In genomic region chr2:144510206-144510991, GRCh38 we compare ENCODE assay signal across 8 cellular contexts. TPM values are rescaled to one million over a fixed set of nuclear protein-coding genes. Genes with fewer than 3 reads are reported as not detected.
A peak's percentile ranks its signal among the peaks of the same experiment; 100 is the strongest.
DNase-seq lines count a peak whose midpoint lies in the region; ATAC-seq and TF ChIP-seq lines count a peak whose summit lies in the region.

No MANE protein-coding gene starts in this region.

- POLR2A ChIA-PET in OCI-LY7 (lab: Charles Lee): interaction anchor here (0.6 to 0.7 kb wide), 3 partner anchors 11 to 1286 kb away, joined by 3 read pairs; no protein-coding TSS in a partner anchor

- ATAC-seq in HG02798 (IDR thresholded peaks at IDR 0.05; ENCODE audit: poor library complexity, unreplicated experiment): peak; percentile 81
- peak; percentile 59 to 80 (median 69) for ATAC-seq in natural killer cell

- no peak overlapping the region for H3K4me3 Mint-ChIP-seq in activated CD4-positive, alpha-beta T cell treated with anti-CD3 and anti-CD28 coated beads, Interleukin-2, amount 10 ng/mL, durations not matched to agents 24 days and 14 days
- peak overlapping the region; percentile 95 for H3K4me3 Mint-ChIP-seq in natural killer cell

- H3K4me1 Mint-ChIP-seq in activated CD4-positive, alpha-beta T cell treated with anti-CD3 and anti-CD28 coated beads, Interleukin-2, amount 10 ng/mL, durations not matched to agents 24 days and 14 days: peaks cover 26% of the 10 kb centered on the region
- peaks cover 94 to 97% of the 10 kb centered on the region in 2 donors for H3K4me1 Mint-ChIP-seq in natural killer cell

- no TSS peak for BruUV-seq in OCI-LY7 (replicated peaks; lab: Mats Ljungman, UMichigan)

- H3K27ac Mint-ChIP-seq in activated CD4-positive, alpha-beta T cell treated with anti-CD3 and anti-CD28 coated beads, Interleukin-2, amount 10 ng/mL, durations not matched to agents 24 days and 14 days: peak overlapping the region; percentile 41
- no peak overlapping the region for H3K27ac Mint-ChIP-seq in natural killer cell

- no peaks in the 10 kb centered on the region for H3K9me2 ChIP-seq in OCI-LY7 (ENCODE audit: insufficient read depth, low read length)

- intact Hi-C loops in activated CD4-positive, alpha-beta T cell treated with anti-CD3 and anti-CD28 coated beads, Interleukin-2, amount 10 ng/mL, durations not matched to agents 24 days and 14 days (cut with micrococcal nuclease): loop anchor here (10.0 kb wide), 4 partner anchors 576 to 1376 kb away; no protein-coding TSS in a partner anchor
- intact Hi-C loops in OCI-LY7 (cut with micrococcal nuclease; ENCODE audit: unreplicated experiment) (loop anchor here (10.0 kb wide), 1 partner anchor 534 kb away; no protein-coding TSS in a partner anchor), natural killer cell (cut with micrococcal nuclease) (loop anchor here (2.0 kb wide), 2 partner anchors 88 to 1382 kb away; partner anchors contain the start of gene ARHGAP15)

- H3K36me3 Mint-ChIP-seq in activated CD4-positive, alpha-beta T cell treated with anti-CD3 and anti-CD28 coated beads, Interleukin-2, amount 10 ng/mL, durations not matched to agents 24 days and 14 days (ENCODE audit: low read depth): peaks cover 1% of the 10 kb centered on the region
- H3K36me3 Mint-ChIP-seq in natural killer cell: peaks cover 38% of the 10 kb centered on the region

- peaks cover 13% of the 10 kb centered on the region; the same call in 1 of the 2 replicates for H4K20me1 ChIP-seq in OCI-LY7 (ENCODE audit: insufficient read depth, low read length)

- peaks cover 57% of the 10 kb centered on the region for H3K27me3 Mint-ChIP-seq in activated CD4-positive, alpha-beta T cell treated with anti-CD3 and anti-CD28 coated beads, Interleukin-2, amount 10 ng/mL, durations not matched to agents 24 days and 14 days
- H3K27me3 Mint-ChIP-seq in natural killer cell (ENCODE audit: low read depth in 2 of 2): peaks cover 4 to 7% of the 10 kb centered on the region in 2 donors

- H3K79me2 ChIP-seq in OCI-LY7 (ENCODE audit: insufficient read depth, low read depth, low read length): no peaks in the 10 kb centered on the region

- peak overlapping the region; percentile 39; the same call in 1 of the 2 replicates for H3K4me2 ChIP-seq in OCI-LY7 (ENCODE audit: low read length)

- H3K4me1 ChIP-seq in OCI-LY7 (ENCODE audit: insufficient read depth, low read length, poor library complexity, severe bottlenecking): peaks cover 33% of the 10 kb centered on the region

- no peaks in the 10 kb centered on the region for H3K9me3 Mint-ChIP-seq in activated CD4-positive, alpha-beta T cell treated with anti-CD3 and anti-CD28 coated beads, Interleukin-2, amount 10 ng/mL, durations not matched to agents 24 days and 14 days
- H3K9me3 Mint-ChIP-seq in natural killer cell: peaks cover 0 to 3% of the 10 kb centered on the region in 2 donors

- TF ChIP-seq CTCF in OCI-LY7 (conservative IDR thresholded peaks at IDR 0.05; ENCODE audit: low read length): no peak
- no peak for TF ChIP-seq CTCF in epithelial cell of esophagus (IDR thresholded peaks at IDR 0.05; ENCODE audit: insufficient read depth, low read depth, low read length, missing control alignments)
- TF ChIP-seq CTCF in natural killer cell (IDR thresholded peaks at IDR 0.05): no peak

- H3K36me3 ChIP-seq in OCI-LY7 (ENCODE audit: insufficient read depth, low read length): no peaks in the 10 kb centered on the region

- no peak for DNase-seq in activated CD4-positive, alpha-beta T cell treated with anti-CD3 and anti-CD28 coated beads, Interleukin-2, amount 10 ng/mL, durations not matched to agents 24 days and 14 days
- DNase-seq in activated CD4-positive, alpha-beta T cell treated with anti-CD3 and anti-CD28 coated beads, Interleukin-2, amount 50 U/mL, for 48 hours: no peak
- DNase-seq in OCI-LY7 (ENCODE audit: low spot score) (no peak), epithelial cell of esophagus (ENCODE audit: low read depth) (peak; percentile 6), natural killer cell (peak; percentile 69), SIG-M5 treated with dmso at 0.1 percent for 504 hours (lab: John Stamatoyannopoulos, UW; ENCODE audit: unreplicated experiment) (no peak), dedifferentiated amniotic fluid mesenchymal stem cell (ENCODE audit: extremely low spot score) (no peak)

- H3K4me3 ChIP-seq in OCI-LY7 (ENCODE audit: low read depth, low read length, poor library complexity, severe bottlenecking): no peak overlapping the region
- no peak overlapping the region for H3K4me3 ChIP-seq in epithelial cell of esophagus (ENCODE audit: low read length)

- CTCF ChIA-PET in OCI-LY7 (lab: Charles Lee; ENCODE audit: unreplicated experiment): no interaction called here

- H3K9me3 ChIP-seq in OCI-LY7 (ENCODE audit: low read length): no peaks in the 10 kb centered on the region

- H2AFZ ChIP-seq in OCI-LY7 (ENCODE audit: low read length): no peak overlapping the region

- no peak overlapping the region for H3K27ac ChIP-seq in OCI-LY7 (ENCODE audit: low read depth, low read length, poor library complexity, severe bottlenecking)

RNA-seq across cellular contexts. Expression of gene ZEB2, which starts 9.5 kb away (rescaled TPM):
- 15.2 and 15.8 TPM in 2 replicates for total RNA-seq in activated CD4-positive, alpha-beta T cell treated with anti-CD3 and anti-CD28 coated beads, Interleukin-2, amount 10 ng/mL, durations not matched to agents 24 days and 14 days
- total RNA-seq in OCI-LY7 (2014; rRNA removed; shearing (Covaris generic)): 15.2 and 16.9 TPM in 2 replicates
- total RNA-seq in OCI-LY7 (2022) (4.0 and 5.1 TPM in 2 replicates), natural killer cell (1,000 to 10,000 TPM in 1 of 3 donors, 100 to 1,000 TPM in 2; 718 to 1,143 (median 944) TPM)

Comparison
In these comparisons a context has a peak if more than half of its experiments do, and no peak if none do; other contexts are left out.
1. DNase-seq: peak in epithelial cell of esophagus (single experiment) and natural killer cell (single experiment); none in activated CD4-positive, alpha-beta T cell treated with anti-CD3 and anti-CD28 coated beads, Interleukin-2, amount 10 ng/mL, durations not matched to agents 24 days and 14 days (single experiment), activated CD4-positive, alpha-beta T cell treated with anti-CD3 and anti-CD28 coated beads, Interleukin-2, amount 50 U/mL, for 48 hours (0 of 2), OCI-LY7 (single experiment), SIG-M5 treated with dmso at 0.1 percent for 504 hours (single experiment) and dedifferentiated amniotic fluid mesenchymal stem cell (single experiment).
2. RNA of gene ZEB2, which starts 9.5 kb away (total RNA-seq): 718 to 1,143 TPM in natural killer cell; 4.0 to 16.9 TPM in OCI-LY7 and 15.2 to 15.8 TPM in activated CD4-positive, alpha-beta T cell treated with anti-CD3 and anti-CD28 coated beads, Interleukin-2, amount 10 ng/mL, durations not matched to agents 24 days and 14 days; every median in the first group is over 10 times any median in the second.